9 cellular contexts compared by ENCODE assay signal in the genomic region with DNA sequence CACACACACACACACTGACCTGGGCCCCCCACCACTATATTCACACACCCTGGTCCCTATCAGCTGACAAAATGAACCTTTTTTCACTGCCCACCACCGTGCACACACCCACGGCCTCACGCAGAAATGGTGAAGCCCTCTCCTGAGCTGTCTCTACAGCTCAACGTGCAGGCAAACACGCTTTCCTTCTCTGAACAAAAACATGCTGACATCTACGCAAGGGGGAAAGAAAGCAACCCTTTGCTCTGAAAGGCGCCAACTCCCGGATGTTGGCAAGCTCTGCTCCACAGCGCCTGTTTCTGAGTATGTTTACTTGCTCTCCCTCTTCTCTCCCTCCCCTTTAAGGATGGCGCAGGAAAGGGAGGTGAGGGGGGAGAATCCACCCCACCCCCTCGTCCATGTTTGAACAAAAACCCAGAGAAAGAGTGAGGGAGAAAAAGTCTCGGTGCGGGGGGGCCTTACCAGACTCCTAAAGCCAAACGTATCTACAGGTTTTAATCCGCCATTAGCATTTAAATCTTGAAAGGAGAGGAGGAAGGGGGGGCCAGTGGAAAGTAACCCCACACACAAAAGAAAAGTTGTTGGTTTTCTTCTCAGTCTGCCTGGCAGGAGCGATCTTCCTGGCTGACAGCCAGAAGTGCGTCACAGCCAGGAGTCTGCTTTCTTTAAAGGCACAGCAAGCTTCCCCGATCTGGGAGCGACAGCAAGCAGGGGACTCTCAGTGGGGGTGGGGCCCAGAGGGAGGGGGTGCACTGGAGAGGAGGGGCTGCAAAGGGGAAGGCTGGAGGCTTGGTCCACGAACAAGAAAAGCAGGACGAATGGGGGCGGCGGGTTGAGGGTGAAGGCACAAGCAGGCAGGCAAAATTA. TPM values are rescaled to one million over a fixed set of nuclear protein-coding genes. Genes with fewer than 3 reads are reported as not detected.
DNase-seq lines count a peak whose midpoint lies in the region; ATAC-seq, FAIRE-seq and TF ChIP-seq lines count a peak whose summit lies in the region.
"Had no signal": no experiment of that assay in that cellular context is flagged by ENCODE, and none has a peak within 500 bp of the region (broad histone marks: within the 10 kb centered on the region; RNA-seq: fewer than 3 reads in every experiment).

No MANE protein-coding gene starts in this region.

- peak overlapping the region; percentile 37; the same call in 1 of the 2 replicates for H3K9ac ChIP-seq in HUES48 (ENCODE audit: low read depth, low read length)

- no peaks in the 10 kb centered on the region for H3K9me3 ChIP-seq in HUES48 (ENCODE audit: control insufficient read depth, insufficient read depth, low read length)

- no peaks in the 10 kb centered on the region for H3K27me3 Mint-ChIP-seq in activated T-helper 2 cell treated with anti-CD3 and anti-CD28 coated beads, Interferon-gamma antibody, Interleukin-2, Interleukin-4, amounts not matched to agents 10 μg/mL and 5 μg/mL and 100 μg/mL, durations not matched to agents 14 hours and 24 hours and 36 hours (ENCODE audit: low read depth)
- no peaks in the 10 kb centered on the region for H3K27me3 Mint-ChIP-seq in naive thymus-derived CD8-positive, alpha-beta T cell
- H3K27me3 Mint-ChIP-seq: activated naive CD4-positive, alpha-beta T cell treated with anti-CD3 and anti-CD28 coated beads, Interleukin-2, amount 50 U/mL, for 24 hours had no signal

- TF ChIP-seq CTCF in fibroblast of the aortic adventitia (IDR thresholded peaks at IDR 0.05; ENCODE audit: insufficient read depth, low read length), result no peak

- H3K4me3 ChIP-seq in HUES48 (ENCODE audit: low read depth, low read length), result peak overlapping the region; percentile 59
- peak overlapping the region; percentile 91 for H3K4me3 ChIP-seq in fibroblast of the aortic adventitia (ENCODE audit: low read depth, low read length)

- no peak overlapping the region for H3K4me3 Mint-ChIP-seq in activated T-helper 2 cell treated with anti-CD3 and anti-CD28 coated beads, Interferon-gamma antibody, Interleukin-2, Interleukin-4, amounts not matched to agents 10 μg/mL and 5 μg/mL and 100 μg/mL, durations not matched to agents 14 hours and 24 hours and 36 hours (ENCODE audit: low read depth)
- no peak overlapping the region for H3K4me3 Mint-ChIP-seq in naive thymus-derived CD8-positive, alpha-beta T cell
- no peak overlapping the region for H3K4me3 Mint-ChIP-seq in stimulated activated effector memory CD8-positive, alpha-beta T cell treated with anti-CD3 and anti-CD28 coated beads, Interleukin-12 subunit alpha, Interleukin-12 subunit beta, amount 100 ng/mL, for 72 hours
- H3K4me3 Mint-ChIP-seq: activated naive CD4-positive, alpha-beta T cell treated with anti-CD3 and anti-CD28 coated beads, Interleukin-2, amount 50 U/mL, for 24 hours had no signal

- H3K9me3 Mint-ChIP-seq in activated T-helper 2 cell treated with anti-CD3 and anti-CD28 coated beads, Interferon-gamma antibody, Interleukin-2, Interleukin-4, amounts not matched to agents 10 μg/mL and 5 μg/mL and 100 μg/mL, durations not matched to agents 14 hours and 24 hours and 36 hours, result no peaks in the 10 kb centered on the region
- H3K9me3 Mint-ChIP-seq in naive thymus-derived CD8-positive, alpha-beta T cell, result no peaks in the 10 kb centered on the region
- H3K9me3 Mint-ChIP-seq in stimulated activated effector memory CD8-positive, alpha-beta T cell treated with anti-CD3 and anti-CD28 coated beads, Interleukin-12 subunit alpha, Interleukin-12 subunit beta, amount 100 ng/mL, for 72 hours, result no peaks in the 10 kb centered on the region
- H3K9me3 Mint-ChIP-seq: activated naive CD4-positive, alpha-beta T cell treated with anti-CD3 and anti-CD28 coated beads, Interleukin-2, amount 50 U/mL, for 24 hours had no signal

- in situ Hi-C loops in Caki2 (cut with HindIII; ENCODE audit: low pct_unique_long_range_greater_than_20kb, low sequenced_read_pairs), result no loop called here

- POLR2A ChIA-PET in naive thymus-derived CD8-positive, alpha-beta T cell (lab: Charles Lee), result interaction anchor here (0.7 to 7.3 kb wide), 22 partner anchors 9 to 1247 kb away, joined by 3 to 85 read pairs (median 7); partner anchors contain the start of genes ANAPC15, FCHSD2, INPPL1 and LAMTOR1

- no peaks in the 10 kb centered on the region for H3K27me3 ChIP-seq in HUES48 (ENCODE audit: control insufficient read depth, insufficient read depth, low read length)

- intact Hi-C loops in activated T-helper 2 cell treated with anti-CD3 and anti-CD28 coated beads, Interferon-gamma antibody, Interleukin-2, Interleukin-4, amounts not matched to agents 10 μg/mL and 5 μg/mL and 100 μg/mL, durations not matched to agents 14 hours and 24 hours and 36 hours (cut with micrococcal nuclease), result loop anchor here (1.0 to 5.0 kb wide), 4 partner anchors 40 to 182 kb away; partner anchors contain the start of genes INPPL1, LAMTOR1, LRRC51 and NUMA1

- ATAC-seq in naive thymus-derived CD8-positive, alpha-beta T cell, result peak; percentile 68 to 78
- peak; percentile 79 for ATAC-seq in stimulated activated effector memory CD8-positive, alpha-beta T cell treated with anti-CD3 and anti-CD28 coated beads, Interleukin-12 subunit alpha, Interleukin-12 subunit beta, amount 100 ng/mL, for 72 hours
- no peak for ATAC-seq in GM18517 (IDR thresholded peaks at IDR 0.05; ENCODE audit: unreplicated experiment)

- H3K27ac Mint-ChIP-seq in activated T-helper 2 cell treated with anti-CD3 and anti-CD28 coated beads, Interferon-gamma antibody, Interleukin-2, Interleukin-4, amounts not matched to agents 10 μg/mL and 5 μg/mL and 100 μg/mL, durations not matched to agents 14 hours and 24 hours and 36 hours, result no peak overlapping the region
- H3K27ac Mint-ChIP-seq in naive thymus-derived CD8-positive, alpha-beta T cell, result no peak overlapping the region
- no peak overlapping the region for H3K27ac Mint-ChIP-seq in stimulated activated effector memory CD8-positive, alpha-beta T cell treated with anti-CD3 and anti-CD28 coated beads, Interleukin-12 subunit alpha, Interleukin-12 subunit beta, amount 100 ng/mL, for 72 hours
- H3K27ac Mint-ChIP-seq: activated naive CD4-positive, alpha-beta T cell treated with anti-CD3 and anti-CD28 coated beads, Interleukin-2, amount 50 U/mL, for 24 hours had no signal

- H3K4me1 Mint-ChIP-seq in activated T-helper 2 cell treated with anti-CD3 and anti-CD28 coated beads, Interferon-gamma antibody, Interleukin-2, Interleukin-4, amounts not matched to agents 10 μg/mL and 5 μg/mL and 100 μg/mL, durations not matched to agents 14 hours and 24 hours and 36 hours (ENCODE audit: low read depth), result peaks cover 32% of the 10 kb centered on the region
- H3K4me1 Mint-ChIP-seq in naive thymus-derived CD8-positive, alpha-beta T cell, result peaks cover 35 to 46% (median 44%) of the 10 kb centered on the region in 4 donors
- peaks cover 43% of the 10 kb centered on the region for H3K4me1 Mint-ChIP-seq in stimulated activated effector memory CD8-positive, alpha-beta T cell treated with anti-CD3 and anti-CD28 coated beads, Interleukin-12 subunit alpha, Interleukin-12 subunit beta, amount 100 ng/mL, for 72 hours

- FAIRE-seq in RCC 7860 (lab: Jason Lieb, UNC), result no peak

- H3K4me1 ChIP-seq in HUES48 (ENCODE audit: control insufficient read depth, insufficient read depth, low read length), result peaks cover 48% of the 10 kb centered on the region

- H3K36me3 Mint-ChIP-seq in activated T-helper 2 cell treated with anti-CD3 and anti-CD28 coated beads, Interferon-gamma antibody, Interleukin-2, Interleukin-4, amounts not matched to agents 10 μg/mL and 5 μg/mL and 100 μg/mL, durations not matched to agents 14 hours and 24 hours and 36 hours (ENCODE audit: low read depth), result peaks cover 29% of the 10 kb centered on the region
- peaks cover 0 to 12% (median 0%) of the 10 kb centered on the region in 3 donors for H3K36me3 Mint-ChIP-seq in naive thymus-derived CD8-positive, alpha-beta T cell
- peaks cover 5% of the 10 kb centered on the region for H3K36me3 Mint-ChIP-seq in stimulated activated effector memory CD8-positive, alpha-beta T cell treated with anti-CD3 and anti-CD28 coated beads, Interleukin-12 subunit alpha, Interleukin-12 subunit beta, amount 100 ng/mL, for 72 hours

- DNase-seq in Caki2 (ENCODE audit: low read depth) (peak; percentile 95), RCC 7860 (ENCODE audit: low spot score) (peak; percentile 47), fibroblast of the aortic adventitia (ENCODE audit: low read depth) (peak; percentile 97)
- peak; percentile 50 for DNase-seq in activated T-helper 2 cell treated with anti-CD3 and anti-CD28 coated beads, Interferon-gamma antibody, Interleukin-2, Interleukin-4, amounts not matched to agents 10 μg/mL and 5 μg/mL and 100 μg/mL, durations not matched to agents 14 hours and 24 hours and 36 hours (ENCODE audit: low spot score)
- peak; percentile 72 to 91 (median 80) for DNase-seq in naive thymus-derived CD8-positive, alpha-beta T cell
- DNase-seq in stimulated activated effector memory CD8-positive, alpha-beta T cell treated with anti-CD3 and anti-CD28 coated beads, Interleukin-12 subunit alpha, Interleukin-12 subunit beta, amount 100 ng/mL, for 72 hours (ENCODE audit: low spot score in 2 of 2), result peak; percentile 53 to 76

- H3K27ac ChIP-seq in HUES48 (ENCODE audit: low read depth, low read length), result peak overlapping the region; percentile 93

- H3K36me3 ChIP-seq in HUES48 (ENCODE audit: control insufficient read depth, insufficient read depth, low read length), result peaks cover 1% of the 10 kb centered on the region; the same call in 1 of the 2 replicates

RNA-seq across cellular contexts. Expression of gene NUMA1, which starts 39.6 kb away (rescaled TPM):
- total RNA-seq in Caki2 (2014; rRNA removed; shearing (Covaris generic); ENCODE audit: low replicate concordance), result 73.8 and 81.0 TPM in 2 replicates
- total RNA-seq in activated T-helper 2 cell treated with anti-CD3 and anti-CD28 coated beads, Interferon-gamma antibody, Interleukin-2, Interleukin-4, amounts not matched to agents 10 μg/mL and 5 μg/mL and 100 μg/mL, durations not matched to agents 14 hours and 24 hours and 36 hours, result 162 and 174 TPM in 2 replicates
- total RNA-seq in fibroblast of the aortic adventitia (ENCODE audit: low replicate concordance), result 134 and 196 TPM in 2 replicates
- total RNA-seq in naive thymus-derived CD8-positive, alpha-beta T cell, result 100 to 1,000 TPM; 436 to 442 TPM
- polyA plus RNA-seq in naive thymus-derived CD8-positive, alpha-beta T cell, result 100 to 1,000 TPM in 1 of 3 donors, 10 to 100 TPM in 2; 12.0 to 119 (median 30.6) TPM

RNA-seq across cellular contexts. Expression of gene LRRC51, which starts 39.9 kb away (rescaled TPM):
- 9.4 and 14.9 TPM in 2 replicates for total RNA-seq in Caki2 (2014; rRNA removed; shearing (Covaris generic); ENCODE audit: low replicate concordance)
- 7.9 and 9.2 TPM in 2 replicates for total RNA-seq in activated T-helper 2 cell treated with anti-CD3 and anti-CD28 coated beads, Interferon-gamma antibody, Interleukin-2, Interleukin-4, amounts not matched to agents 10 μg/mL and 5 μg/mL and 100 μg/mL, durations not matched to agents 14 hours and 24 hours and 36 hours
- total RNA-seq in fibroblast of the aortic adventitia (ENCODE audit: low replicate concordance), result 0.98 and 8.9 TPM in 2 replicates
- total RNA-seq in naive thymus-derived CD8-positive, alpha-beta T cell, result 1 to 10 TPM; 5.0 to 6.6 TPM
- 1 to 10 TPM; 1.5 to 3.1 (median 2.5) TPM for polyA plus RNA-seq in naive thymus-derived CD8-positive, alpha-beta T cell

RNA-seq across cellular contexts. Expression of gene IL18BP, which starts 42.0 kb away (rescaled TPM):
- 1.0 and 4.3 TPM in 2 replicates for total RNA-seq in Caki2 (2014; rRNA removed; shearing (Covaris generic); ENCODE audit: low replicate concordance)
- total RNA-seq in activated T-helper 2 cell treated with anti-CD3 and anti-CD28 coated beads, Interferon-gamma antibody, Interleukin-2, Interleukin-4, amounts not matched to agents 10 μg/mL and 5 μg/mL and 100 μg/mL, durations not matched to agents 14 hours and 24 hours and 36 hours, result 12.6 and 13.5 TPM in 2 replicates
- 1.1 and 2.2 TPM in 2 replicates for total RNA-seq in fibroblast of the aortic adventitia (ENCODE audit: low replicate concordance)
- 10 to 100 TPM; 15.1 to 19.6 TPM for total RNA-seq in naive thymus-derived CD8-positive, alpha-beta T cell
- 10 to 100 TPM in 1 of 3 donors, 1 to 10 TPM in 2; 7.4 to 15.8 (median 8.6) TPM for polyA plus RNA-seq in naive thymus-derived CD8-positive, alpha-beta T cell

Comparison
In these comparisons a context has a peak if more than half of its experiments do, and no peak if none do; other contexts are left out.
1. DNase-seq: peak in every context shown above with its lines; median percentile 97 in fibroblast of the aortic adventitia; 95 in Caki2; 80 in naive thymus-derived CD8-positive, alpha-beta T cell; 64 in stimulated activated effector memory CD8-positive, alpha-beta T cell treated with anti-CD3 and anti-CD28 coated beads, Interleukin-12 subunit alpha, Interleukin-12 subunit beta, amount 100 ng/mL, for 72 hours; 50 in activated T-helper 2 cell treated with anti-CD3 and anti-CD28 coated beads, Interferon-gamma antibody, Interleukin-2, Interleukin-4, amounts not matched to agents 10 μg/mL and 5 μg/mL and 100 μg/mL, durations not matched to agents 14 hours and 24 hours and 36 hours; 47 in RCC 7860.